ENCODE assay signal across 8 cellular contexts in genomic region chr17:81858967-81859905, GRCh38. TPM values are rescaled to one million over a fixed set of nuclear protein-coding genes. Genes with fewer than 3 reads are reported as not detected.
DNase-seq lines count a peak whose midpoint lies in the region; ATAC-seq and TF ChIP-seq lines count a peak whose summit lies in the region.

No MANE protein-coding gene starts in this region.

- peak overlapping the region; percentile 84 for H3K4me3 ChIP-seq in ACC112 (ENCODE audit: low read depth, low read length)
- H3K4me3 ChIP-seq in HUES6 (ENCODE audit: low read depth, low read length), result peak overlapping the region; percentile 86
- H3K4me3 ChIP-seq in brain microvascular endothelial cell (ENCODE audit: low read depth, low read length), result peak overlapping the region; percentile 73
- peak overlapping the region; percentile 66 for H3K4me3 ChIP-seq in mononuclear cell (ENCODE audit: low read length)

- H3K27me3 ChIP-seq in ACC112 (ENCODE audit: insufficient read depth, low read length) (no peaks in the 10 kb centered on the region), HUES6 (ENCODE audit: control insufficient read depth, insufficient read depth, low read length) (no peaks in the 10 kb centered on the region), brain microvascular endothelial cell (replicated peaks) (no peaks in the 10 kb centered on the region), mononuclear cell (ENCODE audit: insufficient read depth, low read length) (no peaks in the 10 kb centered on the region)

- H3K27ac ChIP-seq in ACC112 (ENCODE audit: low read depth, low read length) (peak overlapping the region; percentile 78), HUES6 (ENCODE audit: low read depth, low read length) (peak overlapping the region; percentile 93; the same call in 1 of the 2 replicates), brain microvascular endothelial cell (peak overlapping the region; percentile 75)

- peak overlapping the region; percentile 90 for H3K9ac ChIP-seq in HUES6 (ENCODE audit: low read length)

- in situ Hi-C loops in brain microvascular endothelial cell (cut with HindIII; ENCODE audit: low pct_ligation_motif_present, low sequenced_read_pairs), result no loop called here

- peaks cover 82% of the 10 kb centered on the region for H3K79me2 ChIP-seq in ACC112 (ENCODE audit: control insufficient read depth, insufficient read depth, low read length, unreplicated experiment)

- TF ChIP-seq CTCF in brain microvascular endothelial cell (IDR thresholded peaks at IDR 0.05; ENCODE audit: low read depth, low read length, missing control alignments), result no peak

- H3K36me3 ChIP-seq in ACC112 (ENCODE audit: insufficient read depth, low read length), result peaks cover 27% of the 10 kb centered on the region; the same call in 1 of the 2 replicates
- peaks cover 58% of the 10 kb centered on the region for H3K36me3 ChIP-seq in HUES6 (ENCODE audit: control insufficient read depth, insufficient read depth, low read length)
- H3K36me3 ChIP-seq in brain microvascular endothelial cell (replicated peaks), result peaks cover 43% of the 10 kb centered on the region

- DNase-seq in brain microvascular endothelial cell (no peak), COR-L47 (lab: John Stamatoyannopoulos, UW) (no peak), NCI-H510A treated with DMSO at 0.1 percent for 48 hours (lab: John Stamatoyannopoulos, UW) (no peak)
- DNase-seq in activated CD4-positive, CD25-positive, alpha-beta regulatory T cell (lab: John Stamatoyannopoulos, UW), result no peak

- H3K9me3 ChIP-seq in HUES6 (ENCODE audit: control insufficient read depth, insufficient read depth, low read depth, low read length) (no peaks in the 10 kb centered on the region), mononuclear cell (ENCODE audit: low read depth, low read length) (no peaks in the 10 kb centered on the region)

- no peak for ATAC-seq in HG02588 (IDR thresholded peaks at IDR 0.05; ENCODE audit: unreplicated experiment)

- H3K4me1 ChIP-seq in ACC112 (ENCODE audit: control insufficient read depth, insufficient read depth, low read length, unreplicated experiment) (peaks cover 36% of the 10 kb centered on the region), HUES6 (ENCODE audit: control insufficient read depth, insufficient read depth, low read length) (peaks cover 9% of the 10 kb centered on the region), mononuclear cell (ENCODE audit: insufficient read depth, low read length) (peaks cover 44% of the 10 kb centered on the region)

- no peak overlapping the region for H2AFZ ChIP-seq in ACC112 (ENCODE audit: low read length, unreplicated experiment)

RNA-seq across cellular contexts. Expression of gene P4HB, which starts 1.1 kb away (rescaled TPM):
- total RNA-seq in mononuclear cell, result 239 TPM

RNA-seq across cellular contexts. Expression of gene ARHGDIA, which starts 11.9 kb away (rescaled TPM):
- total RNA-seq in mononuclear cell, result 189 TPM

RNA-seq across cellular contexts. Expression of gene PPP1R27, which starts 24.4 kb away (rescaled TPM):
- total RNA-seq in mononuclear cell, result not detected

RNA-seq across cellular contexts. Expression of gene MCRIP1, which starts 26.1 kb away (rescaled TPM):
- total RNA-seq in mononuclear cell, result 32.3 TPM

RNA-seq across cellular contexts. Expression of gene ALYREF, which starts 32.1 kb away (rescaled TPM):
- 77.9 TPM for total RNA-seq in mononuclear cell
